12 cellular contexts compared by ENCODE assay signal in genomic region chr2:150476809-150477302, GRCh38. TPM values are rescaled to one million over a fixed set of nuclear protein-coding genes. Genes with fewer than 3 reads are reported as not detected.
DNase-seq lines count a peak whose midpoint lies in the region; ATAC-seq and TF ChIP-seq lines count a peak whose summit lies in the region.
"Had no signal": no experiment of that assay in that cellular context is flagged by ENCODE, and none has a peak within 500 bp of the region (broad histone marks: within the 10 kb centered on the region; RNA-seq: fewer than 3 reads in every experiment).

No MANE protein-coding gene starts in this region.

- POLR2A ChIA-PET in WTC11 (lab: Charles Lee) = interaction anchor here (0.9 kb wide), 1 partner anchor 9 kb away, joined by 3 read pairs; no protein-coding TSS in a partner anchor
- POLR2A ChIA-PET in CD4-positive, alpha-beta memory T cell (lab: Charles Lee; ENCODE audit: partially characterized antibody) = no interaction called here

- H3K4me3 Mint-ChIP-seq in WTC11 (no peak overlapping the region; the same call in 1 of the 2 replicates), glutamatergic neuron (ENCODE audit: unreplicated experiment) (peak overlapping the region; percentile 68)
- H3K4me3 Mint-ChIP-seq in CD4-positive, alpha-beta memory T cell = no peak overlapping the region
- H3K4me3 Mint-ChIP-seq: activated CD4-positive, alpha-beta memory T cell treated with anti-CD3 and anti-CD28 coated beads, Interleukin-2, amount 10 ng/mL, durations not matched to agents 7 days and 5 days; CD8-positive, alpha-beta memory T cell; stimulated activated naive B cell treated with anti-CD40 and anti-IgM and Interleukin-4, amounts not matched to agents 10 μg/mL and 1 μg/mL and 100 μg/mL, for 72 hours had no signal

- peak overlapping the region; percentile 74 for H3K27ac ChIP-seq in rectal smooth muscle tissue (ENCODE audit: low read depth, low read length)
- no peak overlapping the region for H3K27ac ChIP-seq in CD4-positive, alpha-beta memory T cell (ENCODE audit: low read depth, low read length)

- H3K9me3 Mint-ChIP-seq in WTC11 = no peaks in the 10 kb centered on the region
- H3K9me3 Mint-ChIP-seq in glutamatergic neuron (ENCODE audit: unreplicated experiment) = no peaks in the 10 kb centered on the region
- peaks cover 0 to 2% (median 0%) of the 10 kb centered on the region in 8 donors for H3K9me3 Mint-ChIP-seq in CD4-positive, alpha-beta memory T cell
- H3K9me3 Mint-ChIP-seq: activated CD4-positive, alpha-beta memory T cell treated with anti-CD3 and anti-CD28 coated beads, Interleukin-2, amount 10 ng/mL, durations not matched to agents 7 days and 5 days had no signal

- intact Hi-C loops in CD4-positive, alpha-beta memory T cell (cut with micrococcal nuclease) = no loop called here

- TF ChIP-seq CTCF in WTC11 (IDR thresholded peaks at IDR 0.05) (no peak), glutamatergic neuron (IDR thresholded peaks at IDR 0.05; ENCODE audit: partially characterized antibody, unreplicated experiment) (no peak)

- H3K4me1 Mint-ChIP-seq in WTC11 (peaks cover 76% of the 10 kb centered on the region), glutamatergic neuron (ENCODE audit: low read depth, unreplicated experiment) (peaks cover 29% of the 10 kb centered on the region)
- H3K4me1 Mint-ChIP-seq in CD4-positive, alpha-beta memory T cell = no peaks in the 10 kb centered on the region
- H3K4me1 Mint-ChIP-seq: activated CD4-positive, alpha-beta memory T cell treated with anti-CD3 and anti-CD28 coated beads, Interleukin-2, amount 10 ng/mL, durations not matched to agents 7 days and 5 days; CD8-positive, alpha-beta memory T cell; stimulated activated naive B cell treated with anti-CD40 and anti-IgM and Interleukin-4, amounts not matched to agents 10 μg/mL and 1 μg/mL and 100 μg/mL, for 72 hours had no signal

- H3K27ac Mint-ChIP-seq in WTC11 = peak overlapping the region; percentile 73
- H3K27ac Mint-ChIP-seq in glutamatergic neuron (ENCODE audit: unreplicated experiment) = no peak overlapping the region
- no peak overlapping the region for H3K27ac Mint-ChIP-seq in CD4-positive, alpha-beta memory T cell
- H3K27ac Mint-ChIP-seq: activated CD4-positive, alpha-beta memory T cell treated with anti-CD3 and anti-CD28 coated beads, Interleukin-2, amount 10 ng/mL, durations not matched to agents 7 days and 5 days; CD8-positive, alpha-beta memory T cell; stimulated activated naive B cell treated with anti-CD40 and anti-IgM and Interleukin-4, amounts not matched to agents 10 μg/mL and 1 μg/mL and 100 μg/mL, for 72 hours had no signal

- H3K27me3 Mint-ChIP-seq in WTC11 (ENCODE audit: low read depth) (no peaks in the 10 kb centered on the region), glutamatergic neuron (ENCODE audit: unreplicated experiment) (no peaks in the 10 kb centered on the region)
- H3K27me3 Mint-ChIP-seq in CD4-positive, alpha-beta memory T cell = no peaks in the 10 kb centered on the region
- H3K27me3 Mint-ChIP-seq: activated CD4-positive, alpha-beta memory T cell treated with anti-CD3 and anti-CD28 coated beads, Interleukin-2, amount 10 ng/mL, durations not matched to agents 7 days and 5 days; stimulated activated naive B cell treated with anti-CD40 and anti-IgM and Interleukin-4, amounts not matched to agents 10 μg/mL and 1 μg/mL and 100 μg/mL, for 72 hours had no signal

- CTCF ChIA-PET in WTC11 (lab: Charles Lee) = interaction anchor here (0.6 kb wide), 1 partner anchor 34 kb away, joined by 3 read pairs; no protein-coding TSS in a partner anchor
- CTCF ChIA-PET in CD4-positive, alpha-beta memory T cell (lab: Charles Lee; ENCODE audit: partially characterized antibody) = no interaction called here

- H3K36me3 ChIP-seq in rectal smooth muscle tissue (ENCODE audit: control insufficient read depth, insufficient read depth, low read length) = no peaks in the 10 kb centered on the region
- H3K36me3 ChIP-seq in CD4-positive, alpha-beta memory T cell (ENCODE audit: insufficient read depth, low read length) = no peaks in the 10 kb centered on the region

- no peaks in the 10 kb centered on the region for H3K27me3 ChIP-seq in rectal smooth muscle tissue (ENCODE audit: control insufficient read depth, insufficient read depth, low read length)
- no peaks in the 10 kb centered on the region for H3K27me3 ChIP-seq in CD4-positive, alpha-beta memory T cell (ENCODE audit: insufficient read depth, low read length)

- peaks cover 28% of the 10 kb centered on the region for H3K4me1 ChIP-seq in rectal smooth muscle tissue (ENCODE audit: control insufficient read depth, insufficient read depth, low read length)
- H3K4me1 ChIP-seq in CD4-positive, alpha-beta memory T cell (ENCODE audit: insufficient read depth, low read length) = no peaks in the 10 kb centered on the region

- H3K4me3 ChIP-seq in rectal smooth muscle tissue (ENCODE audit: low read length) = peak overlapping the region; percentile 6
- H3K4me3 ChIP-seq in CD4-positive, alpha-beta memory T cell (ENCODE audit: low read length in 2 of 2) = no peak overlapping the region

- DNase-seq in EH (ENCODE audit: low read depth) (peak; percentile 42), WTC11 (ENCODE audit: low spot score) (no peak), glutamatergic neuron (no peak)
- no peak for DNase-seq in stimulated activated CD4-positive, alpha-beta T cell treated with anti-CD3 and anti-CD28 coated beads, Interleukin-12 subunit alpha, Interleukin-12 subunit beta, amount 100 ng/mL, for 4 hours
- no peak for DNase-seq in CD4-positive, alpha-beta memory T cell
- DNase-seq: activated CD4-positive, alpha-beta memory T cell treated with anti-CD3 and anti-CD28 coated beads, Interleukin-2, amount 10 ng/mL, durations not matched to agents 7 days and 5 days; CD8-positive, alpha-beta memory T cell; NCI-H1694; stimulated activated naive B cell treated with anti-CD40 and anti-IgM and Interleukin-4, amounts not matched to agents 10 μg/mL and 1 μg/mL and 100 μg/mL, for 72 hours had no signal

- no peak overlapping the region for H3K9ac ChIP-seq in rectal smooth muscle tissue (ENCODE audit: low read length)

- H3K36me3 Mint-ChIP-seq in WTC11 = peaks cover 52% of the 10 kb centered on the region
- H3K36me3 Mint-ChIP-seq in glutamatergic neuron (ENCODE audit: unreplicated experiment) = no peaks in the 10 kb centered on the region
- H3K36me3 Mint-ChIP-seq in CD4-positive, alpha-beta memory T cell = no peaks in the 10 kb centered on the region
- H3K36me3 Mint-ChIP-seq: CD8-positive, alpha-beta memory T cell; stimulated activated naive B cell treated with anti-CD40 and anti-IgM and Interleukin-4, amounts not matched to agents 10 μg/mL and 1 μg/mL and 100 μg/mL, for 72 hours had no signal

- ATAC-seq in WTC11 (no peak), HG02884 (IDR thresholded peaks at IDR 0.05; ENCODE audit: unreplicated experiment) (no peak), GM21786 (IDR thresholded peaks at IDR 0.05; ENCODE audit: unreplicated experiment) (no peak)
- ATAC-seq: stimulated activated naive B cell treated with anti-CD40 and anti-IgM and Interleukin-4, amounts not matched to agents 10 μg/mL and 1 μg/mL and 100 μg/mL, for 72 hours had no signal

- H3K9me3 ChIP-seq in CD4-positive, alpha-beta memory T cell (ENCODE audit: control insufficient read depth in 1 of 2, low read length in 2 of 2) = no peaks in the 10 kb centered on the region

TF ChIP-seq in WTC11, 78 proteins besides CTCF, POLR2A, EP300 and RAD21 (continues in another document):
- TF ChIP-seq USF1 (CRISPR knock-in tag; IDR thresholded peaks at IDR 0.05) (no peak), ZNF425 (CRISPR knock-in tag; conservative IDR thresholded peaks at IDR 0.05) (no peak)

RNA-seq across cellular contexts. Expression of gene RND3, which starts 10.6 kb away (rescaled TPM):
- total RNA-seq in WTC11 (2021) (50.6 to 64.4 TPM (median 55.8 TPM) in 3 replicates), glutamatergic neuron (ENCODE audit: unreplicated experiment) (49.0 TPM)
- total RNA-seq in CD4-positive, alpha-beta memory T cell = not detected
- polyA plus RNA-seq in CD4-positive, alpha-beta memory T cell = not detected
- total RNA-seq: activated CD4-positive, alpha-beta memory T cell treated with anti-CD3 and anti-CD28 coated beads, Interleukin-2, amount 10 ng/mL, durations not matched to agents 7 days and 5 days; CD8-positive, alpha-beta memory T cell had no signal
- polyA plus RNA-seq: CD8-positive, alpha-beta memory T cell had no signal

Comparison
In these comparisons a context has a peak if more than half of its experiments do, and no peak if none do; other contexts are left out.
1. RNA of gene RND3, which starts 10.6 kb away (total RNA-seq): 50.6 to 64.4 TPM in WTC11 and 49.0 TPM in glutamatergic neuron (single experiment); not detected in CD4-positive, alpha-beta memory T cell; every median in the first group is over 10 times any median in the second.